In the genomic region with DNA sequence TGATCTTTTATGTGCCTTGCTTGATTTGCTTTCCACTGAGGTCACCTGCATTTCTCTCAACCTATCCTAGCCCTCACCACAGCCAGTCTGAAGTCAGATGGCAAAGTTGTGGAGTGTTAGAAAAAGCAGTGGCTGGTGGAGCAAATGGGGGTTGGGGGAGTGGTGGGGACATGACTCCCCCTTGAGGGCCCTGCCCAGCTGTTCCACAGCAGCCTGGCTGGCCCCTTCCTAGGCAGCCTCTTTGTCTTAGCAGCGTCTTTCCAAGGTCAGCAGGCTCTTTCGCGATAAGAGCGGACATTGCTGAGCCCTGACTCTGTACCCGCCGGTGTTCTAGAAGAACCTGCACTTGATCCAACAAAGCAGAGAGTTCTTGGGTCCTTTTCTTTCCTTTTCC, we compare ENCODE assay signal across 2 cellular contexts.
TF ChIP-seq lines count a peak whose summit lies in the region.

No MANE protein-coding gene starts in this region.

TF ChIP-seq in GM23338, 12 proteins besides CTCF, POLR2A, EP300 and RAD21 (continues in another document):
- TF ChIP-seq EZH2 (IDR thresholded peaks at IDR 0.05; ENCODE audit: low read depth, unreplicated experiment), result no peak
- TF ChIP-seq EZH2phosphoT487 (IDR thresholded peaks at IDR 0.05; ENCODE audit: unreplicated experiment), result no peak
- TF ChIP-seq, protein P1, sequence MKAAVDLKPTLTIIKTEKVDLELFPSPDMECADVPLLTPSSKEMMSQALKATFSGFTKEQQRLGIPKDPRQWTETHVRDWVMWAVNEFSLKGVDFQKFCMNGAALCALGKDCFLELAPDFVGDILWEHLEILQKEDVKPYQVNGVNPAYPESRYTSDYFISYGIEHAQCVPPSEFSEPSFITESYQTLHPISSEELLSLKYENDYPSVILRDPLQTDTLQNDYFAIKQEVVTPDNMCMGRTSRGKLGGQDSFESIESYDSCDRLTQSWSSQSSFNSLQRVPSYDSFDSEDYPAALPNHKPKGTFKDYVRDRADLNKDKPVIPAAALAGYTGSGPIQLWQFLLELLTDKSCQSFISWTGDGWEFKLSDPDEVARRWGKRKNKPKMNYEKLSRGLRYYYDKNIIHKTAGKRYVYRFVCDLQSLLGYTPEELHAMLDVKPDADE (IDR thresholded peaks at IDR 0.05), result no peak
- no peak for TF ChIP-seq JUNB (IDR thresholded peaks at IDR 0.05; ENCODE audit: unreplicated experiment)
- TF ChIP-seq POLR2AphosphoS5 (IDR thresholded peaks at IDR 0.05; ENCODE audit: low read depth), result no peak
- TF ChIP-seq, protein P2, sequence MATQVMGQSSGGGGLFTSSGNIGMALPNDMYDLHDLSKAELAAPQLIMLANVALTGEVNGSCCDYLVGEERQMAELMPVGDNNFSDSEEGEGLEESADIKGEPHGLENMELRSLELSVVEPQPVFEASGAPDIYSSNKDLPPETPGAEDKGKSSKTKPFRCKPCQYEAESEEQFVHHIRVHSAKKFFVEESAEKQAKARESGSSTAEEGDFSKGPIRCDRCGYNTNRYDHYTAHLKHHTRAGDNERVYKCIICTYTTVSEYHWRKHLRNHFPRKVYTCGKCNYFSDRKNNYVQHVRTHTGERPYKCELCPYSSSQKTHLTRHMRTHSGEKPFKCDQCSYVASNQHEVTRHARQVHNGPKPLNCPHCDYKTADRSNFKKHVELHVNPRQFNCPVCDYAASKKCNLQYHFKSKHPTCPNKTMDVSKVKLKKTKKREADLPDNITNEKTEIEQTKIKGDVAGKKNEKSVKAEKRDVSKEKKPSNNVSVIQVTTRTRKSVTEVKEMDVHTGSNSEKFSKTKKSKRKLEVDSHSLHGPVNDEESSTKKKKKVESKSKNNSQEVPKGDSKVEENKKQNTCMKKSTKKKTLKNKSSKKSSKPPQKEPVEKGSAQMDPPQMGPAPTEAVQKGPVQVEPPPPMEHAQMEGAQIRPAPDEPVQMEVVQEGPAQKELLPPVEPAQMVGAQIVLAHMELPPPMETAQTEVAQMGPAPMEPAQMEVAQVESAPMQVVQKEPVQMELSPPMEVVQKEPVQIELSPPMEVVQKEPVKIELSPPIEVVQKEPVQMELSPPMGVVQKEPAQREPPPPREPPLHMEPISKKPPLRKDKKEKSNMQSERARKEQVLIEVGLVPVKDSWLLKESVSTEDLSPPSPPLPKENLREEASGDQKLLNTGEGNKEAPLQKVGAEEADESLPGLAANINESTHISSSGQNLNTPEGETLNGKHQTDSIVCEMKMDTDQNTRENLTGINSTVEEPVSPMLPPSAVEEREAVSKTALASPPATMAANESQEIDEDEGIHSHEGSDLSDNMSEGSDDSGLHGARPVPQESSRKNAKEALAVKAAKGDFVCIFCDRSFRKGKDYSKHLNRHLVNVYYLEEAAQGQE (IDR thresholded peaks at IDR 0.05; ENCODE audit: unreplicated experiment), result no peak
- no peak for TF ChIP-seq ZNF114 (CRISPR knock-in tag; IDR thresholded peaks at IDR 0.05)
- no peak for TF ChIP-seq CREB1 (CRISPR knock-in tag; IDR thresholded peaks at IDR 0.05; ENCODE audit: low read depth)
- TF ChIP-seq NANOG (IDR thresholded peaks at IDR 0.05; ENCODE audit: borderline replicate concordance), result no peak
- no peak for TF ChIP-seq ZNF462 (CRISPR knock-in tag; IDR thresholded peaks at IDR 0.05)

TF ChIP-seq in K562, 482 proteins besides CTCF, POLR2A, EP300 and RAD21:
- TF ChIP-seq ESRRA (IDR thresholded peaks at IDR 0.05; ENCODE audit: borderline replicate concordance, low read depth) (0 out of 2 replicates have a peak, but pooled peaks have one; percentile 35), HDAC8 (tag; IDR thresholded peaks at IDR 0.05) (no peak), MEF2A (IDR thresholded peaks at IDR 0.05; ENCODE audit: control insufficient read depth, low read depth, low read length) (no peak), SIX5 (IDR thresholded peaks at IDR 0.05; ENCODE audit: borderline replicate concordance in 1 of 2, insufficient read depth in 1 of 2, low read depth in 1 of 2, low read length in 2 of 2) (no peak), ZNF217 (CRISPR knock-in tag; IDR thresholded peaks at IDR 0.05) (no peak), FOSL1 (tag; conservative IDR thresholded peaks at IDR 0.05) (no peak), MAZ (CRISPR knock-in tag; conservative IDR thresholded peaks at IDR 0.05 in 1 of 2, IDR thresholded peaks at IDR 0.05 in 1 of 2) (0 out of 4 replicates have a peak, but pooled peaks of 1 of the 2 experiments have one; percentile 22), MYBL2 (IDR thresholded peaks at IDR 0.05; ENCODE audit: low read depth) (no peak), MYBL2 (CRISPR knock-in tag; IDR thresholded peaks at IDR 0.05; ENCODE audit: borderline replicate concordance) (no peak), ZNF12 (CRISPR knock-in tag; IDR thresholded peaks at IDR 0.05) (peak; percentile 60; the same call in 1 of the 2 replicates)
